Comparison of ENCODE assay signal across 1 cellular context in the genomic region with DNA sequence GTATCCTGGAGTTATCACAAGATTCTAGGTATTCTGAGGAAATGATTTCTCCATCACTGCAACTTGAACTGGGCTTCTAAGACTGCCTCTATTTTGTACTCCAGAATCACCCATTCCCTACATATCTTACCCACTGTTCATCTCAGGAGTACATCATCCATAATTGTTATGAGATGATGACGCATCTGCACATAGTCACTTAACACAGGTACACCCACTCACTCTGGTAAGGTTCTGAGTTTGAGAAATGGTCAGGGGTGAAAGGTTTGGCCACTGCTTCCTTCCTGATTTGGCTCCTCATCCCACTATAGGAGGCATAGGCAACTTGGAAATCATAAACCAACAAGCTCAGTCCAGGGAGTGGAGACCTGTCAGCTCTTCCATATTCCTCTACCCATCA.
TF ChIP-seq lines count a peak whose summit lies in the region.

No MANE protein-coding gene starts in this region.

TF ChIP-seq in WTC11, 78 proteins besides CTCF, POLR2A, EP300 and RAD21 (continued from another document):
- TF ChIP-seq CDX4 (CRISPR knock-in tag; IDR thresholded peaks at IDR 0.05; ENCODE audit: borderline replicate concordance) (no peak), JAZF1 (CRISPR knock-in tag; IDR thresholded peaks at IDR 0.05) (no peak), SMAD3 (CRISPR knock-in tag; IDR thresholded peaks at IDR 0.05; ENCODE audit: borderline replicate concordance) (no peak), RELA (CRISPR knock-in tag; IDR thresholded peaks at IDR 0.05; ENCODE audit: borderline replicate concordance) (no peak)
- TF ChIP-seq, protein P1, sequence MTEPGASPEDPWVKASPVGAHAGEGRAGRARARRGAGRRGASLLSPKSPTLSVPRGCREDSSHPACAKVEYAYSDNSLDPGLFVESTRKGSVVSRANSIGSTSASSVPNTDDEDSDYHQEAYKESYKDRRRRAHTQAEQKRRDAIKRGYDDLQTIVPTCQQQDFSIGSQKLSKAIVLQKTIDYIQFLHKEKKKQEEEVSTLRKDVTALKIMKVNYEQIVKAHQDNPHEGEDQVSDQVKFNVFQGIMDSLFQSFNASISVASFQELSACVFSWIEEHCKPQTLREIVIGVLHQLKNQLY (CRISPR knock-in tag; IDR thresholded peaks at IDR 0.05), result no peak
